20 cellular contexts compared by ENCODE assay signal in the genomic region with DNA sequence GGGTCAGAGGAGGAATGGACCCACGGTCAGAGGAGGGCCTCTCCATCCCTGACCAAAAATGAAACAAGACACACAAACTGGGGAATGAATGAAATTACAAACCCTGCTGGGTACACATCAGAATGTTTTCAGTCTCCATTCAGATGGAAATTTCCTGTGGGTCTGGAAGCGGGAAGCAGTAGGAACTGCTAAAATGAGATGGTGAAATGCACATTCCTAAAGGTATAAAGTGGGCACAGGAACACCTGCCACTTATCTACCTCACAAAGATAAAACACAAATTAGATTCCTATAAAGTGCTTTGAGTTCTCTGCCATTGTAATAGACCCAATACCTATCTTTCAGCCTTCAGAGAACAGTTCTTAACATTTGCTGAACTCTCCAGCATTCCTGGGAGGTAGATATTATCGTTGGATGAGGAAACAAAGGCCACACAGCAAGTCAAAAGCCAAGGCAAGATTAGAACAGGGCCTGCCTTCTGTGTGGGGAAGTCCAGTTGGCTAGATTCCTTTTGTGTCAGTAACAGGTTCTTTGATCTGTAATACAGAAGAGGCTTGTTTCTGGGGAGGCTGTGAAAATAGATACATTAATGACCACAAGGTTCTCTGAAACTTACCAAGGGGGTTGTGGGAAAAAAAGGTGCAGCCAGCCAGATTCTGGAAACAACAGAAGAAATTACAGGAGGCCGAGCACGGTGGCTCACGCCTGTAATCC.
A peak's percentile ranks its signal among the peaks of the same experiment; 100 is the strongest.
DNase-seq lines count a peak whose midpoint lies in the region; ATAC-seq, FAIRE-seq and TF ChIP-seq lines count a peak whose summit lies in the region.
"Had no signal": no experiment of that assay in that cellular context is flagged by ENCODE, and none has a peak within 500 bp of the region (broad histone marks: within the 10 kb centered on the region; RNA-seq: fewer than 3 reads in every experiment).

No MANE protein-coding gene starts in this region.

- H3K4me1 ChIP-seq in keratinocyte (ENCODE audit: control insufficient read depth, extremely low read depth, insufficient read depth, low read length) (peaks cover 66% of the 10 kb centered on the region), adrenal gland (replicated peaks in 1 of 2) (peaks cover 0 to 13% of the 10 kb centered on the region in 2 donors)
- H3K4me1 ChIP-seq: right atrium auricular region had no signal

- H4K20me1 ChIP-seq in keratinocyte (ENCODE audit: control insufficient read depth, extremely low read depth, insufficient read depth, low read length), result no peaks in the 10 kb centered on the region

- peak overlapping the region; percentile 9 for H3K9ac ChIP-seq in keratinocyte (ENCODE audit: control insufficient read depth, extremely low read depth, insufficient read depth, low read length)

- H3K27ac ChIP-seq in keratinocyte (ENCODE audit: control insufficient read depth, insufficient read depth, low read length) (peak overlapping the region; percentile 98), adrenal gland (no peak overlapping the region), WERI-Rb-1 (no peak overlapping the region)
- H3K27ac ChIP-seq: HL-60, neutrophil, right atrium auricular region had no signal

- WGBS in adrenal gland, 4 donors, result 83 to 86% (median 85%) methylated on average over 6 of the region's 6 CpGs

- POLR2A ChIA-PET in GM10248 (lab: Yijun Ruan, JAX), result no interaction called here

- DNase-seq in GM10248 (ENCODE audit: extremely low spot score) (peak; percentile 32), amniotic epithelial cell (ENCODE audit: low read depth) (peak; percentile 53), keratinocyte (ENCODE audit: low read depth, low spot score) (no peak), pons (ENCODE audit: low spot score) (no peak), adrenal gland (no peak), AG20443 (ENCODE audit: low spot score) (no peak), WERI-Rb-1 (no peak)
- DNase-seq: activated CD4-positive, alpha-beta T cell treated with anti-CD3 and anti-CD28 coated beads, Interleukin-2, amount 50 U/mL, for 1 hour; activated CD8-positive, alpha-beta memory T cell treated with anti-CD3 and anti-CD28 coated beads, Interleukin-2, amount 50 U/mL, for 4 hours; activated naive CD8-positive, alpha-beta T cell treated with anti-CD3 and anti-CD28 coated beads, Interleukin-2, amount 50 U/mL, for 24 hours; CD8-positive, alpha-beta T cell; DMS79 treated with DMSO at 0.1 percent for 48 hours; left ventricle myocardium superior; NCI-H510A had no signal

- H3K4me2 ChIP-seq in keratinocyte (ENCODE audit: control insufficient read depth, extremely low read depth, insufficient read depth, low read depth, low read length), result peak overlapping the region; percentile 38

- no peaks in the 10 kb centered on the region for H3K9me1 ChIP-seq in keratinocyte (ENCODE audit: control insufficient read depth, extremely low read depth, insufficient read depth, low read length)

- no peak for TF ChIP-seq POLR2A in adrenal gland (IDR thresholded peaks at IDR 0.05)

- H3K36me3 ChIP-seq in keratinocyte (ENCODE audit: control insufficient read depth in 2 of 2, extremely low read depth in 1 of 2, insufficient read depth in 2 of 2, low read length in 2 of 2) (peaks cover 0 to 13% of the 10 kb centered on the region in 2 experiments), adrenal gland (replicated peaks in 1 of 2) (no peaks in the 10 kb centered on the region), WERI-Rb-1 (no peaks in the 10 kb centered on the region)
- H3K36me3 ChIP-seq: HAP-1, neutrophil, right atrium auricular region had no signal

- TF ChIP-seq CTCF in GM10248 (IDR thresholded peaks at IDR 0.05; ENCODE audit: control extremely low read depth, extremely low read depth, low read depth, missing control alignments) (no peak), keratinocyte (optimal IDR thresholded peaks at IDR 0.05 in 1 of 3, IDR thresholded peaks at IDR 0.05 in 1 of 3, conservative IDR thresholded peaks at IDR 0.05 in 1 of 3; ENCODE audit: extremely low read depth in 1 of 3, insufficient read depth in 2 of 3, low read length in 3 of 3) (no peak), adrenal gland (IDR thresholded peaks at IDR 0.05) (no peak), WERI-Rb-1 (IDR thresholded peaks at IDR 0.05; ENCODE audit: low read depth, low read length) (no peak)

- H3K79me2 ChIP-seq in keratinocyte (ENCODE audit: control insufficient read depth, insufficient read depth, low read length), result peaks cover 76% of the 10 kb centered on the region

- H3K4me3 ChIP-seq in keratinocyte (ENCODE audit: control insufficient read depth in 2 of 3, extremely low read depth in 1 of 3, insufficient read depth in 2 of 3, low read depth in 1 of 3, low read length in 3 of 3), result peak overlapping the region in 1 of 3 experiments; percentile 8
- no peak overlapping the region for H3K4me3 ChIP-seq in adrenal gland
- no peak overlapping the region for H3K4me3 ChIP-seq in WERI-Rb-1 (ENCODE audit: low read depth, low read length)
- H3K4me3 ChIP-seq: HAP-1, right atrium auricular region had no signal

- FAIRE-seq in keratinocyte (lab: Jason Lieb, UNC), result no peak

- H2AFZ ChIP-seq in keratinocyte (ENCODE audit: control insufficient read depth, low read length), result no peak overlapping the region

- no peaks in the 10 kb centered on the region for H3K9me3 ChIP-seq in keratinocyte (ENCODE audit: control insufficient read depth, low read depth, low read length)
- no peaks in the 10 kb centered on the region for H3K9me3 ChIP-seq in adrenal gland (replicated peaks in 1 of 3)
- H3K9me3 ChIP-seq in WERI-Rb-1 (ENCODE audit: severe bottlenecking), result no peaks in the 10 kb centered on the region
- H3K9me3 ChIP-seq: HAP-1, neutrophil, right atrium auricular region had no signal

- intact Hi-C loops in adrenal gland (cut with DNase I), result loop anchor here in 1 of 2 donors (10.0 kb wide), 1 partner anchor 52 kb away; no protein-coding TSS in a partner anchor

- peak; percentile 68 for ATAC-seq in HG02610 (IDR thresholded peaks at IDR 0.05; ENCODE audit: unreplicated experiment)
- ATAC-seq: activated naive CD8-positive, alpha-beta T cell treated with anti-CD3 and anti-CD28 coated beads, Interleukin-2, amount 50 U/mL, for 24 hours; CD8-positive, alpha-beta T cell; left ventricle myocardium superior; stimulated activated memory B cell treated with anti-CD40 and anti-IgM and Interleukin-4, amounts not matched to agents 10 μg/mL and 1 μg/mL and 100 μg/mL, for 72 hours had no signal

- H3K27me3 ChIP-seq in keratinocyte (ENCODE audit: control insufficient read depth, extremely low read depth, insufficient read depth, low read length) (no peaks in the 10 kb centered on the region), adrenal gland (no peaks in the 10 kb centered on the region), WERI-Rb-1 (ENCODE audit: insufficient read depth, low read depth, severe bottlenecking) (no peaks in the 10 kb centered on the region)
- H3K27me3 ChIP-seq: neutrophil, right atrium auricular region had no signal

- dilution Hi-C loops in keratinocyte (cut with MboI; ENCODE audit: extremely low pct_ligation_motif_present, low sequenced_read_pairs), result no loop called here

- CTCF ChIA-PET in GM10248 (lab: Yijun Ruan, JAX), result no interaction called here

Comparison
In these comparisons a context has a peak if more than half of its experiments do, and no peak if none do; other contexts are left out.
1. DNase-seq: peak in GM10248 (single experiment) and amniotic epithelial cell (single experiment); none in keratinocyte (single experiment), pons (single experiment), adrenal gland (0 of 7), AG20443 (single experiment) and WERI-Rb-1 (single experiment).